In the genomic region with DNA sequence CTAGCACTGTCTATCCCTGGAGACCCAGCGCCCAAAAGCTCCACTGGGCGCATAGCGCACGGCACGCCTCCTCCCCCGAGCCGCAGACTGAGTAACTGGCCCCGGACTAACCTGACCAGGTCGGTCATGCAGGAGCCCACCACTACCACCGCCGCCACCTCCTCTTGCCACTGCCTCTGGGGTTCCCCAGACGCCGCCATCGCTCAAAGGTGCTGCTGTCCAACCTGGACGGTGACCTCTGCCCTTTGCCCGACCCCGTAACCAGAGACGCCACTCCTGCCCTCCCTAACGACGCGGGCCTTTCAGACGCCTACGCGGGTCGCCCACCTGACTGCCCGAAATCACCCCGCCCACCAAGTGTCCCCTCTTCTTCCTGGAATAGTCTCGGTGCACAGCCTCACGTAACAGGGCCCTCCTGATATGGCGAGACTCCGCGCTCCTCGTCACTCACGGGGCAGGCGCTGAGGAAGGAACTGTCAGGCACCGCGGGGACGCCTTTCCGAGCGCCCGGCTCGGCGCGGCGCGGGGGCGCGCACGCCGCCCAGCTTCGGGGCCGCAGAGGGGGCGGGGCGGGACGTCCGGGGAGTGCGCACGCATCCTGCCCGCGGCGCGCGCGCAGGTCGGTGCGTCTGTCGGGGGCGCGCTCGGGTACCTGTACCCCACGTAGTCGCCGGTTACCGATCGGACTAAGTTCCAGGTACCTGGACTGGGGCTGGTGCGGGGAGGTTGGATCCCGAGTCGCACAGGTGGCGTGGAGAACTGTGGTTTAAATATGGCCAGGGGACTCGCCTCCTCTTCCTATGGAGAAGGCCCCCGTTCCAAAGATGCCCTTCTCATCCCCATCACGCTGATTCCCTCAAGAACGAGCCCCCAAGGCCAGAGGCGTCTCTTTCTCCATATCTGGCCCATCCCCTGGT, we compare ENCODE assay signal across 8 cellular contexts. TPM values are rescaled to one million over a fixed set of nuclear protein-coding genes. Genes with fewer than 3 reads are reported as not detected.
A peak's percentile ranks its signal among the peaks of the same experiment; 100 is the strongest.
DNase-seq lines count a peak whose midpoint lies in the region; ATAC-seq and TF ChIP-seq lines count a peak whose summit lies in the region.

A gene (plus strand): TSS at position 584 of the 917 bp plus-strand sequence. CDS start 3,828 bp downstream, outside the sequence.
A gene (minus strand): TSS at position 242 of the 917 bp plus-strand sequence. CDS start 42 bp downstream, at position 200.

- H3K79me2 ChIP-seq in OCI-LY1 (ENCODE audit: insufficient read depth, low read length), result no peaks in the 10 kb centered on the region

- peaks cover 22% of the 10 kb centered on the region for H3K4me1 Mint-ChIP-seq in Calu3 (ENCODE audit: low read depth, unreplicated experiment)

- CTCF ChIA-PET in Calu3 (lab: Charles Lee), result interaction anchor here (0.6 kb wide), 1 partner anchor 219 kb away, joined by 4 read pairs; no protein-coding TSS in a partner anchor

- H3K4me1 ChIP-seq in HUES64 (ENCODE audit: insufficient read depth, low read length) (peaks cover 5% of the 10 kb centered on the region; the same call in 1 of the 2 replicates), OCI-LY1 (ENCODE audit: insufficient read depth, low read length, severe bottlenecking) (peaks cover 42% of the 10 kb centered on the region), mononuclear cell (ENCODE audit: insufficient read depth, low read length) (peaks cover 36% of the 10 kb centered on the region)

- no TSS peak for BruUV-seq in Calu3 (replicated peaks; lab: Mats Ljungman, UMichigan)

- H3K9me3 ChIP-seq in HUES64 (ENCODE audit: insufficient read depth, low read depth, low read length) (no peaks in the 10 kb centered on the region), OCI-LY1 (ENCODE audit: low read length) (no peaks in the 10 kb centered on the region), mononuclear cell (ENCODE audit: low read depth, low read length) (no peaks in the 10 kb centered on the region)

- TF ChIP-seq CTCF in Calu3 (IDR thresholded peaks at IDR 0.05; ENCODE audit: unreplicated experiment) (no peak), OCI-LY1 (IDR thresholded peaks at IDR 0.05; ENCODE audit: low read length) (no peak)

- H3F3A ChIP-seq in OCI-LY1 (ENCODE audit: insufficient read depth, low read length), result peaks cover 9% of the 10 kb centered on the region; the same call in 1 of the 2 replicates

- no peaks in the 10 kb centered on the region for H3K27me3 ChIP-seq in HUES64 (ENCODE audit: insufficient read depth, low read length)
- H3K27me3 ChIP-seq in OCI-LY1 (ENCODE audit: insufficient read depth, low read length), result no peaks in the 10 kb centered on the region
- no peaks in the 10 kb centered on the region for H3K27me3 ChIP-seq in mononuclear cell (ENCODE audit: insufficient read depth, low read length)

- no peaks in the 10 kb centered on the region for H4K20me1 ChIP-seq in OCI-LY1 (ENCODE audit: insufficient read depth, low read length)

- H3K27ac Mint-ChIP-seq in Calu3 (ENCODE audit: unreplicated experiment), result peak within 1 kb of the TSS; percentile 97

- H3K4me3 ChIP-seq in HUES64 (ENCODE audit: low read length) (peak within 1 kb of the TSS; percentile 83), OCI-LY1 (ENCODE audit: low read depth, low read length, poor library complexity, severe bottlenecking) (peak within 1 kb of the TSS; percentile 92), mononuclear cell (ENCODE audit: low read length) (peak within 1 kb of the TSS; percentile 71)

- H3K36me3 ChIP-seq in HUES64 (ENCODE audit: insufficient read depth, low read length), result 0 out of 2 replicates have a peak, but pooled peaks cover 2% of the 10 kb centered on the region
- H3K36me3 ChIP-seq in OCI-LY1 (ENCODE audit: insufficient read depth, low read length), result peaks cover 10% of the 10 kb centered on the region; the same call in 1 of the 2 replicates

- H3K27me3 Mint-ChIP-seq in Calu3 (ENCODE audit: unreplicated experiment), result no peaks in the 10 kb centered on the region

- intact Hi-C loops in Calu3 (cut with micrococcal nuclease; ENCODE audit: unreplicated experiment), result no loop called here

- peak within 1 kb of the TSS; percentile 76; the same call in 1 of the 2 replicates for H2AFZ ChIP-seq in OCI-LY1 (ENCODE audit: low read length)

- WGBS in HUES64, result under 1% methylated on average over 84 of the region's 84 CpGs

- peaks cover 26% of the 10 kb centered on the region for H3K36me3 Mint-ChIP-seq in Calu3 (ENCODE audit: insufficient read depth, unreplicated experiment)

- H3K9ac ChIP-seq in HUES64 (ENCODE audit: low read depth, low read length), result peak within 1 kb of the TSS; percentile 95
- peak within 1 kb of the TSS; percentile 88 for H3K9ac ChIP-seq in OCI-LY1 (ENCODE audit: low read length)

- H3K9me3 Mint-ChIP-seq in Calu3 (ENCODE audit: low read depth, unreplicated experiment), result no peaks in the 10 kb centered on the region

- peak; percentile 92 for DNase-seq in Calu3
- peak; percentile 87 for DNase-seq in activated T-cell treated with anti-CD3 and anti-CD28 coated beads for 1 hour (ENCODE audit: low read depth)
- peak; percentile 88 for DNase-seq in epidermal melanocyte (ENCODE audit: insufficient read length, low spot score)
- peak; percentile 79 to 82 for DNase-seq in stimulated activated CD8-positive, alpha-beta memory T cell treated with anti-CD3 and anti-CD28 coated beads, Interleukin-4, amount 100 ng/mL, for 1 hour (ENCODE audit: low read depth in 2 of 2, low spot score in 1 of 2)

- peak within 1 kb of the TSS; percentile 98 for H3K4me3 Mint-ChIP-seq in Calu3 (ENCODE audit: low read depth, unreplicated experiment)

- H3K27ac ChIP-seq in HUES64 (ENCODE audit: low read depth, low read length) (peak within 1 kb of the TSS; percentile 95), OCI-LY1 (ENCODE audit: low read depth, low read length, poor library complexity, severe bottlenecking) (peak within 1 kb of the TSS; percentile 83)

- peak within 1 kb of the TSS; percentile 90 for H3K4me2 ChIP-seq in OCI-LY1 (ENCODE audit: low read length)

- peak; percentile 66 for ATAC-seq in GM21526 (IDR thresholded peaks at IDR 0.05; ENCODE audit: low FRiP score, unreplicated experiment)

- no peaks in the 10 kb centered on the region for H3K9me2 ChIP-seq in OCI-LY1 (ENCODE audit: low read depth, low read length)

RNA-seq across cellular contexts. Expression of the first gene that starts in this region (rescaled TPM):
- total RNA-seq in Calu3 (2022) (43.5 and 59.3 TPM in 2 replicates), mononuclear cell (38.4 TPM)
- polyA plus RNA-seq in HUES64 (2013, experiment 1 of 2), result 19.6 TPM
- 23.5 TPM for polyA plus RNA-seq in HUES64 (2013, experiment 2 of 2)

RNA-seq across cellular contexts. Expression of the second gene that starts in this region (rescaled TPM):
- total RNA-seq in Calu3 (2022) (2.3 and 3.3 TPM in 2 replicates), mononuclear cell (12.1 TPM)
- polyA plus RNA-seq in HUES64 (2013, experiment 1 of 2), result 1.9 TPM
- 2.5 TPM for polyA plus RNA-seq in HUES64 (2013, experiment 2 of 2)

Comparison
In these comparisons a context has a peak if more than half of its experiments do, and no peak if none do; other contexts are left out.
1. Peak in every context shown above with its lines: DNase-seq, ATAC-seq, H3K4me3 ChIP-seq and H3K27ac ChIP-seq.